Comparison of ENCODE assay signal across 19 cellular contexts in genomic region chr11:31997955-31998354, GRCh38.
DNase-seq lines count a peak whose midpoint lies in the region; ATAC-seq and TF ChIP-seq lines count a peak whose summit lies in the region.
"Had no signal": no experiment of that assay in that cellular context is flagged by ENCODE, and none has a peak within 500 bp of the region (broad histone marks: within the 10 kb centered on the region; RNA-seq: fewer than 3 reads in every experiment).

No MANE protein-coding gene starts in this region.

- peaks cover 16% of the 10 kb centered on the region for H3K27me3 ChIP-seq in HCT116 (ENCODE audit: insufficient read depth, low read length)
- no peaks in the 10 kb centered on the region for H3K27me3 ChIP-seq in endodermal cell (ENCODE audit: control insufficient read depth, insufficient read depth, low read length, poor library complexity, severe bottlenecking)

- peak; percentile 71 for ATAC-seq in HCT116
- ATAC-seq: Panc1 had no signal

- no peaks in the 10 kb centered on the region for H3K9me2 ChIP-seq in HCT116 (ENCODE audit: insufficient read depth)

- H3K4me3 ChIP-seq in HCT116 (replicated peaks in 1 of 2; ENCODE audit: low read depth in 1 of 2, low read length in 2 of 2) (no peak overlapping the region), endodermal cell (ENCODE audit: low read length) (no peak overlapping the region)
- H3K4me3 ChIP-seq: SJSA1 had no signal

- H3K9me3 Mint-ChIP-seq in endodermal cell: no peaks in the 10 kb centered on the region
- H3K9me3 Mint-ChIP-seq: CD4-positive, alpha-beta T cell had no signal

- 88 to 100% methylated on average over 1 to 2 of the region's 2 CpGs for WGBS in endodermal cell (ENCODE audit: insufficient coverage in 1 of 2, insufficient read length in 1 of 2), 2 experiments

- H3K9ac ChIP-seq in HCT116 (ENCODE audit: low read length): no peak overlapping the region
- no peak overlapping the region for H3K9ac ChIP-seq in endodermal cell (ENCODE audit: extremely low read depth, low read length, poor library complexity, severe bottlenecking)
- H3K9ac ChIP-seq: KMS-11 had no signal

- TF ChIP-seq POLR2A in HCT116 (IDR thresholded peaks at IDR 0.05; ENCODE audit: borderline replicate concordance, extremely low read depth, insufficient read depth, insufficient read length): no peak

- no peaks in the 10 kb centered on the region for H3K4me1 ChIP-seq in HCT116 (ENCODE audit: control insufficient read depth in 1 of 2, insufficient read depth in 2 of 2, low read length in 2 of 2)
- no peaks in the 10 kb centered on the region for H3K4me1 ChIP-seq in endodermal cell (ENCODE audit: control insufficient read depth, insufficient read depth, low read length)
- H3K4me1 ChIP-seq: BE2C, SJSA1 had no signal

- H3K4me1 Mint-ChIP-seq in endodermal cell: no peaks in the 10 kb centered on the region

- DNase-seq in HCT116 (ENCODE audit: low read depth, low spot score) (no peak), RKO (ENCODE audit: low spot score) (peak; percentile 16), endodermal cell (no peak), GM19240 (ENCODE audit: insufficient read length, low spot score) (no peak), KG1 (lab: John Stamatoyannopoulos, UW) (no peak), medulla oblongata (ENCODE audit: extremely low spot score) (no peak)
- DNase-seq in activated naive CD4-positive, alpha-beta T cell (lab: John Stamatoyannopoulos, UW): no peak
- DNase-seq: BE2C; CD4-positive, alpha-beta T cell; DMS79; HCEC 1CT; MV-4-11; NCI-H1694 treated with DMSO at 0.1 percent for 48 hours; NCI-H226; NCI-H524 treated with DMSO at 0.1 percent for 48 hours had no signal

- H2AFZ ChIP-seq in HCT116 (ENCODE audit: low read depth, low read length, poor library complexity, severe bottlenecking): no peak overlapping the region

- peaks cover 6% of the 10 kb centered on the region for H3K27me3 Mint-ChIP-seq in endodermal cell (ENCODE audit: insufficient read depth)

- no peak for TF ChIP-seq RAD21 in HCT116 (IDR thresholded peaks at IDR 0.05; ENCODE audit: low read depth)

- H3K36me3 Mint-ChIP-seq in endodermal cell (ENCODE audit: low read depth): no peaks in the 10 kb centered on the region

- H3K4me3 Mint-ChIP-seq in endodermal cell: no peak overlapping the region
- H3K4me3 Mint-ChIP-seq: CD4-positive, alpha-beta T cell had no signal

- no TSS peak for BruUV-seq in HCT116 (replicated peaks; lab: Mats Ljungman, UMichigan)

- no peaks in the 10 kb centered on the region for H3K79me2 ChIP-seq in HCT116 (ENCODE audit: insufficient read depth, low read length)

- H3K27ac Mint-ChIP-seq in endodermal cell: no peak overlapping the region
- H3K27ac Mint-ChIP-seq: CD4-positive, alpha-beta T cell had no signal

- H4K20me1 ChIP-seq in HCT116 (ENCODE audit: insufficient read depth): no peaks in the 10 kb centered on the region

- no peaks in the 10 kb centered on the region for H3K9me3 ChIP-seq in HCT116 (ENCODE audit: control insufficient read depth in 1 of 2, insufficient read depth in 1 of 2, low read depth in 1 of 2, low read length in 2 of 2)
- no peaks in the 10 kb centered on the region for H3K9me3 ChIP-seq in endodermal cell (ENCODE audit: control insufficient read depth, low read length)
- H3K9me3 ChIP-seq: BE2C, SJSA1 had no signal

- H3K27ac ChIP-seq in 22Rv1: no peak overlapping the region
- H3K27ac ChIP-seq in HCT116 (ENCODE audit: low read depth, low read length): no peak overlapping the region
- H3K27ac ChIP-seq in endodermal cell (ENCODE audit: low read depth, low read length): no peak overlapping the region
- H3K27ac ChIP-seq: KMS-11, SJSA1 had no signal

- RAD21 ChIA-PET in HCT116 (lab: Charles Lee; ENCODE audit: low non-redundant PET in 1 of 2, low total read pairs in 2 of 2, uncharacterized antibody in 2 of 2, unreplicated experiment in 2 of 2): no interaction called here

- POLR2A ChIA-PET in HCT116 (lab: Charles Lee): no interaction called here

- TF ChIP-seq CTCF in 22Rv1 (IDR thresholded peaks at IDR 0.05): peak; percentile 20; the same call in 1 of the 2 replicates
- 0 out of 6 replicates have a peak, but pooled peaks of 1 of the 3 experiments have one; percentile 17 for TF ChIP-seq CTCF in HCT116 (IDR thresholded peaks at IDR 0.05 in 2 of 3, conservative IDR thresholded peaks at IDR 0.05 in 1 of 3; ENCODE audit: borderline replicate concordance in 1 of 3, insufficient read depth in 1 of 3, low read depth in 2 of 3, low read length in 2 of 3)
- TF ChIP-seq CTCF in endodermal cell (conservative IDR thresholded peaks at IDR 0.05): peak; percentile 47

- H3K36me3 ChIP-seq in HCT116 (ENCODE audit: control insufficient read depth in 1 of 2, insufficient read depth in 2 of 2, low read length in 2 of 2) (no peaks in the 10 kb centered on the region), endodermal cell (ENCODE audit: control insufficient read depth, insufficient read depth, low read length) (no peaks in the 10 kb centered on the region)
- H3K36me3 ChIP-seq: BE2C, SJSA1 had no signal

- H3K4me2 ChIP-seq in HCT116 (ENCODE audit: low read length): no peak overlapping the region
- H3K4me2 ChIP-seq: KMS-11 had no signal

- intact Hi-C loops in HCT116 (cut with micrococcal nuclease): no loop called here

- CTCF ChIA-PET in HCT116 (lab: Charles Lee): interaction anchor here (1.0 to 1.8 kb wide), 2 partner anchors 9 to 180 kb away, joined by 3 to 6 read pairs; no protein-coding TSS in a partner anchor

TF ChIP-seq in HCT116, 20 proteins besides CTCF, POLR2A, EP300 and RAD21:
- TF ChIP-seq YY1 (IDR thresholded peaks at IDR 0.05; ENCODE audit: extremely low read depth, insufficient replicate concordance, low read depth, low read length) (no peak), SRF (IDR thresholded peaks at IDR 0.05; ENCODE audit: low read depth) (no peak), ZNF274 (IDR thresholded peaks at IDR 0.05; ENCODE audit: low read depth, low read length) (no peak), TCF7L2 (IDR thresholded peaks at IDR 0.05; ENCODE audit: borderline replicate concordance, extremely low read depth, insufficient read depth, insufficient read length) (no peak), CEBPB (IDR thresholded peaks at IDR 0.05; ENCODE audit: low read depth) (no peak), EGR1 (IDR thresholded peaks at IDR 0.05; ENCODE audit: low read depth) (no peak), ELF1 (IDR thresholded peaks at IDR 0.05; ENCODE audit: borderline replicate concordance, low read depth) (no peak)
- TF ChIP-seq, protein P1, sequence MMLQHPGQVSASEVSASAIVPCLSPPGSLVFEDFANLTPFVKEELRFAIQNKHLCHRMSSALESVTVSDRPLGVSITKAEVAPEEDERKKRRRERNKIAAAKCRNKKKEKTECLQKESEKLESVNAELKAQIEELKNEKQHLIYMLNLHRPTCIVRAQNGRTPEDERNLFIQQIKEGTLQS (IDR thresholded peaks at IDR 0.05): no peak
TF ChIP-seq in HCT116: peak in this region for 0.
